ENCODE assay signal across 20 cellular contexts in the genomic region with DNA sequence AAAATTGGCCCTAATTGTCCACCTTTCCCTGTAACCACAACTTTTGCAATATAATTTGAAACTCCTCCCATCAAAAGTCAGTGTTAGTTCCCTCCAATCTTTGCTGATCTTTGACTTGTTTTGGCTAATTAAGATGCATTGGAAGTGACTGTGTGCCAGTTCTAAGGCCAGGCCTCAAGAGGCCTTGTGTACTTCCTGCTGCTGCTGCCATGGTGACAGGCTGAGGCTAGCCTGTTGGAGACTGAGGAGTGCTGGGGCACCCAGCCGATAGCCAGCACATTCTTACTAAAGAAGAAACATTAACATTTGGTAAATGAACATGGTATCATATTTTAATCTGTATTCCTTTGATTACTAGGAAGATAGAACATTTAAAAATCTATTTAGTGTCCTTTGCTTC.
DNase-seq lines count a peak whose midpoint lies in the region; ATAC-seq, FAIRE-seq and TF ChIP-seq lines count a peak whose summit lies in the region.
"Had no signal": no experiment of that assay in that cellular context is flagged by ENCODE, and none has a peak within 500 bp of the region (broad histone marks: within the 10 kb centered on the region; RNA-seq: fewer than 3 reads in every experiment).

No MANE protein-coding gene starts in this region.

- H3K4me1 Mint-ChIP-seq in activated naive CD4-positive, alpha-beta T cell treated with anti-CD3 and anti-CD28 coated beads, Interleukin-2, amount 10 ng/mL, durations not matched to agents 7 days and 5 days = no peaks in the 10 kb centered on the region
- H3K4me1 Mint-ChIP-seq: activated naive CD4-positive, alpha-beta T cell treated with anti-CD3 and anti-CD28 coated beads, Interleukin-2, amount 50 U/mL, for 24 hours; central memory CD8-positive, alpha-beta T cell had no signal

- H3K4me3 Mint-ChIP-seq in activated naive CD4-positive, alpha-beta T cell treated with anti-CD3 and anti-CD28 coated beads, Interleukin-2, amount 10 ng/mL, durations not matched to agents 7 days and 5 days = no peak overlapping the region
- H3K4me3 Mint-ChIP-seq: activated CD8-positive, alpha-beta memory T cell treated with anti-CD3 and anti-CD28 coated beads, Interleukin-2, amount 10 ng/mL, durations not matched to agents 7 days and 5 days; activated naive CD4-positive, alpha-beta T cell treated with anti-CD3 and anti-CD28 coated beads, Interleukin-2, amount 50 U/mL, for 24 hours; central memory CD8-positive, alpha-beta T cell; natural killer cell had no signal

- no peak overlapping the region for H3K23ac ChIP-seq in mesendoderm (ENCODE audit: low read length)

- no peak for TF ChIP-seq RAD21 in K562 (CRISPR knock-in tag; conservative IDR thresholded peaks at IDR 0.05 in 1 of 2, IDR thresholded peaks at IDR 0.05 in 1 of 2)

- no peak overlapping the region for H3K27ac Mint-ChIP-seq in activated naive CD4-positive, alpha-beta T cell treated with anti-CD3 and anti-CD28 coated beads, Interleukin-2, amount 10 ng/mL, durations not matched to agents 7 days and 5 days
- H3K27ac Mint-ChIP-seq: activated CD8-positive, alpha-beta memory T cell treated with anti-CD3 and anti-CD28 coated beads, Interleukin-2, amount 10 ng/mL, durations not matched to agents 7 days and 5 days; activated naive CD4-positive, alpha-beta T cell treated with anti-CD3 and anti-CD28 coated beads, Interleukin-2, amount 50 U/mL, for 24 hours; natural killer cell had no signal

- H3K4me2 ChIP-seq in K562 (ENCODE audit: insufficient read depth, low read length) (no peak overlapping the region), mesendoderm (ENCODE audit: low read length) (no peak overlapping the region)

- H3K36me3 Mint-ChIP-seq in activated naive CD4-positive, alpha-beta T cell treated with anti-CD3 and anti-CD28 coated beads, Interleukin-2, amount 10 ng/mL, durations not matched to agents 7 days and 5 days = no peaks in the 10 kb centered on the region
- H3K36me3 Mint-ChIP-seq: activated CD8-positive, alpha-beta memory T cell treated with anti-CD3 and anti-CD28 coated beads, Interleukin-2, amount 10 ng/mL, durations not matched to agents 7 days and 5 days; activated naive CD4-positive, alpha-beta T cell treated with anti-CD3 and anti-CD28 coated beads, Interleukin-2, amount 50 U/mL, for 24 hours had no signal

- no peak overlapping the region for H3K27ac ChIP-seq in K562 (ENCODE audit: extremely low read depth, low read depth, low read length)
- no peak overlapping the region for H3K27ac ChIP-seq in mesendoderm (ENCODE audit: low read depth, low read length)
- H3K27ac ChIP-seq: epithelial cell of prostate, heart left ventricle, left lung, SK-N-MC, transverse colon had no signal

- no peaks in the 10 kb centered on the region for H4K20me1 ChIP-seq in K562 (replicated peaks; ENCODE audit: control insufficient read depth, insufficient read depth, low read length)

- H3K4ac ChIP-seq in mesendoderm (ENCODE audit: low read depth, low read length) = no peak overlapping the region

- H3K79me2 ChIP-seq in K562 (ENCODE audit: control insufficient read depth, insufficient read depth, low read length) (no peaks in the 10 kb centered on the region), mesendoderm (ENCODE audit: control insufficient read depth, insufficient read depth, low read length) (no peaks in the 10 kb centered on the region)

- H2BK120ac ChIP-seq in mesendoderm (ENCODE audit: low read depth, low read length) = no peak overlapping the region

- no peak overlapping the region for H3K18ac ChIP-seq in mesendoderm (ENCODE audit: low read length)

- no peak for FAIRE-seq in K562 (lab: Jason Lieb, UNC)
- FAIRE-seq: HTR-8/SVneo had no signal

- WGBS in K562 (ENCODE audit: insufficient coverage, low coverage, missing lambda C conversion rate) = 0% methylated on average over 1 of the region's 1 CpG
- WGBS in mesendoderm (ENCODE audit: extremely low coverage, insufficient coverage, low lambda C conversion rate) = no CpG with 5 or more reads among the region's 1 CpG

- no peak overlapping the region for H3K4me3 ChIP-seq in K562
- no peak overlapping the region for H3K4me3 ChIP-seq in mesendoderm (ENCODE audit: low read length)
- H3K4me3 ChIP-seq: heart left ventricle, left lung, SK-N-MC, transverse colon had no signal

- no peak overlapping the region for H4K5ac ChIP-seq in mesendoderm (ENCODE audit: low read length)

- in situ Hi-C loops in K562 (cut with MboI) = no loop called here

- H3K4me1 ChIP-seq in K562 (replicated peaks in 1 of 2; ENCODE audit: control insufficient read depth in 2 of 2, insufficient read depth in 2 of 2, low read length in 2 of 2) (no peaks in the 10 kb centered on the region), mesendoderm (ENCODE audit: control insufficient read depth, low read depth, low read length) (no peaks in the 10 kb centered on the region)
- H3K4me1 ChIP-seq: heart left ventricle, left lung, transverse colon had no signal

- no TSS peak for BruUV-seq in K562 (replicated peaks; lab: Mats Ljungman, UMichigan)

- TF ChIP-seq EP300 in K562 (IDR thresholded peaks at IDR 0.05; ENCODE audit: low read length) = no peak

- no peak overlapping the region for H3K56ac ChIP-seq in mesendoderm (ENCODE audit: low read length)

- TF ChIP-seq POLR2A in K562 (conservative IDR thresholded peaks at IDR 0.05) = no peak

- CTCF ChIA-PET in K562 (lab: Yijun Ruan, JAX; ENCODE audit: low intra/inter-chr PET ratio) = interaction anchor here (0.6 kb wide), 1 partner anchor 71 kb away, joined by 5 read pairs; no protein-coding TSS in a partner anchor
- CTCF ChIA-PET in activated naive CD4-positive, alpha-beta T cell treated with anti-CD3 and anti-CD28 coated beads, Interleukin-2, amount 10 ng/mL, durations not matched to agents 7 days and 5 days (lab: Charles Lee) = no interaction called here

- peaks cover 10% of the 10 kb centered on the region for H3K27me3 Mint-ChIP-seq in activated naive CD4-positive, alpha-beta T cell treated with anti-CD3 and anti-CD28 coated beads, Interleukin-2, amount 10 ng/mL, durations not matched to agents 7 days and 5 days
- H3K27me3 Mint-ChIP-seq: activated CD8-positive, alpha-beta memory T cell treated with anti-CD3 and anti-CD28 coated beads, Interleukin-2, amount 10 ng/mL, durations not matched to agents 7 days and 5 days; activated naive CD4-positive, alpha-beta T cell treated with anti-CD3 and anti-CD28 coated beads, Interleukin-2, amount 50 U/mL, for 24 hours; central memory CD8-positive, alpha-beta T cell had no signal

- no peak for ATAC-seq in K562
- no peak for ATAC-seq in GM21423 (IDR thresholded peaks at IDR 0.05; ENCODE audit: unreplicated experiment)
- ATAC-seq: activated CD8-positive, alpha-beta memory T cell treated with anti-CD3 and anti-CD28 coated beads, Interleukin-2, amount 10 ng/mL, durations not matched to agents 7 days and 5 days; heart left ventricle; left lung; natural killer cell had no signal

- no peak overlapping the region for H2AFZ ChIP-seq in K562 (ENCODE audit: low read depth, low read length)

- H3K9me3 ChIP-seq in K562 (replicated peaks; ENCODE audit: control insufficient read depth, insufficient read depth, low read depth, low read length) = no peaks in the 10 kb centered on the region
- H3K9me3 ChIP-seq: left lung, transverse colon had no signal

- H4K8ac ChIP-seq in mesendoderm (ENCODE audit: low read depth, low read length) = no peak overlapping the region

- intact Hi-C loops in K562 (cut with micrococcal nuclease) = no loop called here

- H3K79me1 ChIP-seq in mesendoderm (ENCODE audit: low read length) = no peaks in the 10 kb centered on the region

- POLR2A ChIA-PET in K562 (lab: Yijun Ruan, JAX) = no interaction called here

- peak; percentile 42 to 51 for DNase-seq in SHP77 (lab: John Stamatoyannopoulos, UW)
- no peak for DNase-seq in SHP77 treated with DMSO at 0.1 percent for 48 hours (lab: John Stamatoyannopoulos, UW)
- DNase-seq in NCI-H146 treated with DMSO at 0.1 percent for 48 hours (lab: John Stamatoyannopoulos, UW; ENCODE audit: unreplicated experiment) = peak; percentile 17
- DNase-seq in K562 (ENCODE audit: extremely low read depth in 1 of 4, low spot score in 3 of 4) = no peak
- peak; percentile 88 for DNase-seq in mesendoderm
- no peak for DNase-seq in activated CD8-positive, alpha-beta memory T cell treated with anti-CD3 and anti-CD28 coated beads for 24 hours
- DNase-seq in activated naive CD4-positive, alpha-beta T cell treated with anti-CD3 and anti-CD28 coated beads, Interleukin-2, amount 10 ng/mL, durations not matched to agents 7 days and 5 days = no peak
- DNase-seq: activated CD8-positive, alpha-beta memory T cell treated with anti-CD3 and anti-CD28 coated beads, Interleukin-2, amount 10 ng/mL, durations not matched to agents 7 days and 5 days; COR-L47; heart left ventricle; left lung; natural killer cell; stimulated activated CD4-positive, alpha-beta T cell treated with anti-CD3 and anti-CD28 coated beads, Interleukin-1b, Interleukin-23, amount 100 ng/mL, for 48 hours; transverse colon had no signal

- no peak overlapping the region for H3K9ac ChIP-seq in K562 (ENCODE audit: insufficient read depth in 1 of 2, low read depth in 2 of 2, low read length in 2 of 2)
- H3K9ac ChIP-seq in mesendoderm (ENCODE audit: low read length) = no peak overlapping the region

- H2BK15ac ChIP-seq in mesendoderm (replicated peaks; ENCODE audit: low read depth) = no peak overlapping the region

- no peak overlapping the region for H2BK5ac ChIP-seq in mesendoderm (ENCODE audit: low read length)

- no peaks in the 10 kb centered on the region for H3K9me1 ChIP-seq in K562 (ENCODE audit: control insufficient read depth, insufficient read depth, low read length)

- TF ChIP-seq CTCF in K562 (IDR thresholded peaks at IDR 0.05 in 2 of 3, conservative IDR thresholded peaks at IDR 0.05 in 1 of 3; ENCODE audit: insufficient read depth in 2 of 3, low read depth in 1 of 3, low read length in 3 of 3) = no peak

- H3K27me3 ChIP-seq in K562 (ENCODE audit: control insufficient read depth in 2 of 2, insufficient read depth in 2 of 2, low read length in 2 of 2) (peaks cover 15 to 24% of the 10 kb centered on the region in 2 experiments), mesendoderm (ENCODE audit: insufficient read depth, low read length, poor library complexity) (no peaks in the 10 kb centered on the region)
- H3K27me3 ChIP-seq: heart left ventricle, left lung, transverse colon had no signal

- no peak overlapping the region for H2AK5ac ChIP-seq in mesendoderm (ENCODE audit: low read length)

- no peaks in the 10 kb centered on the region for H3K36me3 ChIP-seq in K562 (ENCODE audit: control insufficient read depth, insufficient read depth, low read length)
- H3K36me3 ChIP-seq in mesendoderm (ENCODE audit: control insufficient read depth, insufficient read depth, low read length) = no peaks in the 10 kb centered on the region
- H3K36me3 ChIP-seq: heart left ventricle, left lung, transverse colon had no signal

- no peaks in the 10 kb centered on the region for H3K9me3 Mint-ChIP-seq in activated naive CD4-positive, alpha-beta T cell treated with anti-CD3 and anti-CD28 coated beads, Interleukin-2, amount 10 ng/mL, durations not matched to agents 7 days and 5 days
- H3K9me3 Mint-ChIP-seq: activated naive CD4-positive, alpha-beta T cell treated with anti-CD3 and anti-CD28 coated beads, Interleukin-2, amount 50 U/mL, for 24 hours had no signal

TF ChIP-seq in K562, 482 proteins besides CTCF, POLR2A, EP300 and RAD21 (continues in another document):
- TF ChIP-seq FOXJ3 (CRISPR knock-in tag; IDR thresholded peaks at IDR 0.05) (0 out of 2 replicates have a peak, but pooled peaks have one; percentile 32), PTRF (tag; IDR thresholded peaks at IDR 0.05) (no peak)

Comparison
In these comparisons a context has a peak if more than half of its experiments do, and no peak if none do; other contexts are left out.
1. DNase-seq: peak in SHP77 (2 of 2), NCI-H146 treated with DMSO at 0.1 percent for 48 hours (single experiment) and mesendoderm (single experiment); none in SHP77 treated with DMSO at 0.1 percent for 48 hours (single experiment), K562 (0 of 4), activated CD8-positive, alpha-beta memory T cell treated with anti-CD3 and anti-CD28 coated beads for 24 hours (single experiment) and activated naive CD4-positive, alpha-beta T cell treated with anti-CD3 and anti-CD28 coated beads, Interleukin-2, amount 10 ng/mL, durations not matched to agents 7 days and 5 days (single experiment).